ENCODE assay signal across 8 cellular contexts in the genomic region with DNA sequence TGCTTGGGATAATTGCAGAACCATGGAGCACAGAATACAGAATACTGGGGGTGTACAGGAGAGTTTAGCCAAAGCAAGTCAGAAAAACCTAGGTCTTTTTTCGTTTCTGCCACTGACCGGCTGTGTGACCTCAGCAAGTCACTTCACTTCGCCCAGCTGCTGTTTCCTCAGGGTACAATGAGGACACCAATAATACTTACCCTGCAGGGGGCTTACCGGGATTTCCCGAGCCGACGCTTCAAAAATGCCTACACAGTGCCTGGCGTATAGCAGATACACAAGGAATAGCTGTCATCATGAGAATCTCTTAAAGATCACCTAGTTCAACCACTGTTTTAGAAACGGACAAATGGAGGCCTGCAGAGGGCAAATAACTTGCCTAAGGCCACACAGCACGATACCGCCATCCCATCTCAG. TPM values are rescaled to one million over a fixed set of nuclear protein-coding genes. Genes with fewer than 3 reads are reported as not detected.
DNase-seq lines count a peak whose midpoint lies in the region; ATAC-seq and TF ChIP-seq lines count a peak whose summit lies in the region.
"Had no signal": no experiment of that assay in that cellular context is flagged by ENCODE, and none has a peak within 500 bp of the region (broad histone marks: within the 10 kb centered on the region; RNA-seq: fewer than 3 reads in every experiment).

No MANE protein-coding gene starts in this region.

- peaks cover 13% of the 10 kb centered on the region for H3K4me1 Mint-ChIP-seq in stimulated activated effector memory CD8-positive, alpha-beta T cell treated with anti-CD3 and anti-CD28 coated beads, Interleukin-12 subunit alpha, Interleukin-12 subunit beta, amount 100 ng/mL, for 72 hours
- peaks cover 9% of the 10 kb centered on the region for H3K4me1 Mint-ChIP-seq in activated naive CD4-positive, alpha-beta T cell treated with anti-CD3 and anti-CD28 coated beads, Interleukin-2, amount 10 ng/mL, durations not matched to agents 7 days and 5 days
- H3K4me1 Mint-ChIP-seq in activated CD8-positive, alpha-beta T cell treated with anti-CD3 and anti-CD28 coated beads for 36 hours (ENCODE audit: low read depth): peaks cover 8% of the 10 kb centered on the region

- intact Hi-C loops in activated CD8-positive, alpha-beta T cell treated with anti-CD3 and anti-CD28 coated beads for 36 hours (cut with micrococcal nuclease): no loop called here

- H3K36me3 ChIP-seq in HUES6 (ENCODE audit: control insufficient read depth, insufficient read depth, low read length): no peaks in the 10 kb centered on the region

- H3K27me3 Mint-ChIP-seq in activated naive CD4-positive, alpha-beta T cell treated with anti-CD3 and anti-CD28 coated beads, Interleukin-2, amount 10 ng/mL, durations not matched to agents 7 days and 5 days: peaks cover 75% of the 10 kb centered on the region
- peaks cover 36% of the 10 kb centered on the region for H3K27me3 Mint-ChIP-seq in activated CD8-positive, alpha-beta T cell treated with anti-CD3 and anti-CD28 coated beads for 36 hours

- ATAC-seq in stimulated activated effector memory CD8-positive, alpha-beta T cell treated with anti-CD3 and anti-CD28 coated beads, Interleukin-12 subunit alpha, Interleukin-12 subunit beta, amount 100 ng/mL, for 72 hours: no peak
- no peak for ATAC-seq in activated CD8-positive, alpha-beta T cell treated with anti-CD3 and anti-CD28 coated beads for 36 hours

- no peaks in the 10 kb centered on the region for H3K9me3 Mint-ChIP-seq in stimulated activated effector memory CD8-positive, alpha-beta T cell treated with anti-CD3 and anti-CD28 coated beads, Interleukin-12 subunit alpha, Interleukin-12 subunit beta, amount 100 ng/mL, for 72 hours
- H3K9me3 Mint-ChIP-seq in activated naive CD4-positive, alpha-beta T cell treated with anti-CD3 and anti-CD28 coated beads, Interleukin-2, amount 10 ng/mL, durations not matched to agents 7 days and 5 days: no peaks in the 10 kb centered on the region
- H3K9me3 Mint-ChIP-seq in activated CD8-positive, alpha-beta T cell treated with anti-CD3 and anti-CD28 coated beads for 36 hours: no peaks in the 10 kb centered on the region

- no peak for TF ChIP-seq CTCF in astrocyte of the spinal cord (IDR thresholded peaks at IDR 0.05; ENCODE audit: low read depth, low read length)
- no peak for TF ChIP-seq CTCF in activated CD8-positive, alpha-beta T cell treated with anti-CD3 and anti-CD28 coated beads for 36 hours (IDR thresholded peaks at IDR 0.05)

- in situ Hi-C loops in astrocyte of the spinal cord (cut with HindIII; ENCODE audit: low sequenced_read_pairs): no loop called here

- POLR2A ChIA-PET in activated CD8-positive, alpha-beta T cell treated with anti-CD3 and anti-CD28 coated beads for 36 hours (lab: Charles Lee): no interaction called here

- CTCF ChIA-PET in activated naive CD4-positive, alpha-beta T cell treated with anti-CD3 and anti-CD28 coated beads, Interleukin-2, amount 10 ng/mL, durations not matched to agents 7 days and 5 days (lab: Charles Lee): interaction anchor here (1.0 to 1.3 kb wide), 2 partner anchors 55 to 59 kb away, joined by 5 to 7 read pairs; no protein-coding TSS in a partner anchor
- CTCF ChIA-PET in activated CD8-positive, alpha-beta T cell treated with anti-CD3 and anti-CD28 coated beads for 36 hours (lab: Charles Lee): interaction anchor here (1.5 kb wide), 1 partner anchor 64 kb away, joined by 3 read pairs; no protein-coding TSS in a partner anchor

- no peak overlapping the region for H3K27ac Mint-ChIP-seq in stimulated activated effector memory CD8-positive, alpha-beta T cell treated with anti-CD3 and anti-CD28 coated beads, Interleukin-12 subunit alpha, Interleukin-12 subunit beta, amount 100 ng/mL, for 72 hours
- no peak overlapping the region for H3K27ac Mint-ChIP-seq in activated naive CD4-positive, alpha-beta T cell treated with anti-CD3 and anti-CD28 coated beads, Interleukin-2, amount 10 ng/mL, durations not matched to agents 7 days and 5 days
- H3K27ac Mint-ChIP-seq in activated CD8-positive, alpha-beta T cell treated with anti-CD3 and anti-CD28 coated beads for 36 hours: no peak overlapping the region

- peak overlapping the region; percentile 34 for H3K9ac ChIP-seq in HUES6 (ENCODE audit: low read length)

- peaks cover 39% of the 10 kb centered on the region for H3K4me1 ChIP-seq in HUES6 (ENCODE audit: control insufficient read depth, insufficient read depth, low read length)

- H3K4me3 ChIP-seq in HUES6 (ENCODE audit: low read depth, low read length) (peak overlapping the region; percentile 61), astrocyte of the spinal cord (ENCODE audit: low read depth, low read length) (no peak overlapping the region), iPS-18c (ENCODE audit: insufficient read depth, low read depth, low read length) (peak overlapping the region; percentile 57)

- H3K27me3 ChIP-seq in HUES6 (ENCODE audit: control insufficient read depth, insufficient read depth, low read length): no peaks in the 10 kb centered on the region

- H3K36me3 Mint-ChIP-seq in stimulated activated effector memory CD8-positive, alpha-beta T cell treated with anti-CD3 and anti-CD28 coated beads, Interleukin-12 subunit alpha, Interleukin-12 subunit beta, amount 100 ng/mL, for 72 hours: no peaks in the 10 kb centered on the region
- no peaks in the 10 kb centered on the region for H3K36me3 Mint-ChIP-seq in activated naive CD4-positive, alpha-beta T cell treated with anti-CD3 and anti-CD28 coated beads, Interleukin-2, amount 10 ng/mL, durations not matched to agents 7 days and 5 days
- no peaks in the 10 kb centered on the region for H3K36me3 Mint-ChIP-seq in activated CD8-positive, alpha-beta T cell treated with anti-CD3 and anti-CD28 coated beads for 36 hours (ENCODE audit: low read depth)

- H3K27ac ChIP-seq in HUES6 (ENCODE audit: low read depth, low read length): no peak overlapping the region

- H3K9me3 ChIP-seq in HUES6 (ENCODE audit: control insufficient read depth, insufficient read depth, low read depth, low read length) (no peaks in the 10 kb centered on the region), iPS-18c (ENCODE audit: control insufficient read depth, insufficient read depth, low read length) (no peaks in the 10 kb centered on the region)

- peak overlapping the region; percentile 30 for H3K4me3 Mint-ChIP-seq in stimulated activated effector memory CD8-positive, alpha-beta T cell treated with anti-CD3 and anti-CD28 coated beads, Interleukin-12 subunit alpha, Interleukin-12 subunit beta, amount 100 ng/mL, for 72 hours
- no peak overlapping the region for H3K4me3 Mint-ChIP-seq in activated naive CD4-positive, alpha-beta T cell treated with anti-CD3 and anti-CD28 coated beads, Interleukin-2, amount 10 ng/mL, durations not matched to agents 7 days and 5 days
- no peak overlapping the region for H3K4me3 Mint-ChIP-seq in activated CD8-positive, alpha-beta T cell treated with anti-CD3 and anti-CD28 coated beads for 36 hours

- DNase-seq in astrocyte of the spinal cord (ENCODE audit: low read depth, low spot score): peak; percentile 22
- no peak for DNase-seq in stimulated activated effector memory CD8-positive, alpha-beta T cell treated with anti-CD3 and anti-CD28 coated beads, Interleukin-12 subunit alpha, Interleukin-12 subunit beta, amount 100 ng/mL, for 72 hours (ENCODE audit: low spot score in 2 of 2)
- no peak for DNase-seq in activated naive CD4-positive, alpha-beta T cell treated with anti-CD3 and anti-CD28 coated beads, Interleukin-2, amount 10 ng/mL, durations not matched to agents 7 days and 5 days
- no peak for DNase-seq in amygdala (lab: John Stamatoyannopoulos, UW)
- DNase-seq in activated CD8-positive, alpha-beta T cell treated with anti-CD3 and anti-CD28 coated beads for 36 hours: no peak
- DNase-seq: NCI-H2029 treated with DMSO at 0.1 percent for 48 hours had no signal

RNA-seq across cellular contexts. Expression of a gene that starts 0.8 kb away (rescaled TPM):
- not detected for total RNA-seq in activated CD8-positive, alpha-beta T cell treated with anti-CD3 and anti-CD28 coated beads for 36 hours

RNA-seq across cellular contexts. Expression of a gene that starts 40.8 kb away (rescaled TPM):
- 1 to 10 TPM; 4.7 to 6.6 TPM for total RNA-seq in activated CD8-positive, alpha-beta T cell treated with anti-CD3 and anti-CD28 coated beads for 36 hours
